In the genomic region with DNA sequence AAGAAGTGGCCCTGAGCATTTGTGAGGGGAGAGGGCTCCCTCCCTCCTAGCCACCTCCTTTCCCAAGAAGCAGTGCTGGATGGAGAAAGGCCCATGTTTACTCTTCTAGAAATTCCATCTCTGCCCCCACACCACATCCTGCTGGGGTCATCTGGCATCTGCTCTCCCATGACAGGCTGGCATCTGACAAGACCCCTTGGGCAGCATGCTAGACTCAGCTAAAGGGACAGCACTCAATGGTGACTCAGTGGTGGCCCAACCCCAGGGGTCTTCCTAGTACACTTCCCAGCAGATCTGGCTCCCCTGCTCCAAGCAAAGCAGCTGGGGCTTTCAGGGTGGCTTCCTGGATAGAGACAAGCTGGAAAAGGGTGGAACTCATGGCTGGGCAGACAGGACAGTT, we compare ENCODE assay signal across 25 cellular contexts.
"Had no signal": no experiment of that assay in that cellular context is flagged by ENCODE, and none has a peak within 500 bp of the region (broad histone marks: within the 10 kb centered on the region; RNA-seq: fewer than 3 reads in every experiment).

No MANE protein-coding gene starts in this region.

- H3K27me3 ChIP-seq: esophagus muscularis mucosa, gastroesophageal sphincter, right lobe of liver, spleen, stomach had no signal

- H3K79me2 ChIP-seq: parathyroid adenoma had no signal

- H3K4me3 ChIP-seq: esophagus muscularis mucosa, gastroesophageal sphincter, left ventricle myocardium inferior, lower lobe of right lung, psoas muscle, right lobe of liver, spleen, stomach had no signal

- H3K27ac ChIP-seq: epithelial cell of prostate, esophagus muscularis mucosa, gastroesophageal sphincter, left ventricle myocardium inferior, lower lobe of right lung, parathyroid adenoma, psoas muscle, right lobe of liver, spleen, stomach had no signal

- H2AFZ ChIP-seq: parathyroid adenoma had no signal

- DNase-seq: central memory CD4-positive, alpha-beta T cell; cortex of kidney; effector memory CD4-positive, alpha-beta T cell; immature natural killer cell; kidney; left cardiac atrium; left ventricle myocardium inferior; lower lobe of right lung; naive thymus-derived CD4-positive, alpha-beta T cell; nucleus accumbens; psoas muscle; retina; right lobe of liver; spleen; stimulated activated CD4-positive, alpha-beta T cell treated with anti-CD3 and anti-CD28 coated beads, Interleukin-15, amount 100 ng/mL, for 24 hours; stimulated activated CD4-positive, alpha-beta T cell treated with anti-CD3 and anti-CD28 coated beads, Interleukin-1b, Interleukin-23, amount 100 ng/mL, for 48 hours; stimulated activated CD4-positive, alpha-beta T cell treated with anti-CD3 and anti-CD28 coated beads, Interleukin-4, amount 100 ng/mL, for 24 hours; stimulated activated naive CD4-positive, alpha-beta T cell; stomach; substantia nigra; trophoblast cell had no signal

- ATAC-seq: gastroesophageal sphincter; left cardiac atrium; naive thymus-derived CD4-positive, alpha-beta T cell; psoas muscle; right lobe of liver had no signal

- H3K9me3 ChIP-seq: esophagus muscularis mucosa, gastroesophageal sphincter, left ventricle myocardium inferior, lower lobe of right lung, psoas muscle, right lobe of liver, spleen, stomach had no signal

- H3K9ac ChIP-seq: parathyroid adenoma had no signal

- H3K4me1 ChIP-seq: esophagus muscularis mucosa, gastroesophageal sphincter, lower lobe of right lung, parathyroid adenoma, psoas muscle, right lobe of liver, spleen had no signal
